Comparison of ENCODE assay signal across 1 cellular context in the genomic region with DNA sequence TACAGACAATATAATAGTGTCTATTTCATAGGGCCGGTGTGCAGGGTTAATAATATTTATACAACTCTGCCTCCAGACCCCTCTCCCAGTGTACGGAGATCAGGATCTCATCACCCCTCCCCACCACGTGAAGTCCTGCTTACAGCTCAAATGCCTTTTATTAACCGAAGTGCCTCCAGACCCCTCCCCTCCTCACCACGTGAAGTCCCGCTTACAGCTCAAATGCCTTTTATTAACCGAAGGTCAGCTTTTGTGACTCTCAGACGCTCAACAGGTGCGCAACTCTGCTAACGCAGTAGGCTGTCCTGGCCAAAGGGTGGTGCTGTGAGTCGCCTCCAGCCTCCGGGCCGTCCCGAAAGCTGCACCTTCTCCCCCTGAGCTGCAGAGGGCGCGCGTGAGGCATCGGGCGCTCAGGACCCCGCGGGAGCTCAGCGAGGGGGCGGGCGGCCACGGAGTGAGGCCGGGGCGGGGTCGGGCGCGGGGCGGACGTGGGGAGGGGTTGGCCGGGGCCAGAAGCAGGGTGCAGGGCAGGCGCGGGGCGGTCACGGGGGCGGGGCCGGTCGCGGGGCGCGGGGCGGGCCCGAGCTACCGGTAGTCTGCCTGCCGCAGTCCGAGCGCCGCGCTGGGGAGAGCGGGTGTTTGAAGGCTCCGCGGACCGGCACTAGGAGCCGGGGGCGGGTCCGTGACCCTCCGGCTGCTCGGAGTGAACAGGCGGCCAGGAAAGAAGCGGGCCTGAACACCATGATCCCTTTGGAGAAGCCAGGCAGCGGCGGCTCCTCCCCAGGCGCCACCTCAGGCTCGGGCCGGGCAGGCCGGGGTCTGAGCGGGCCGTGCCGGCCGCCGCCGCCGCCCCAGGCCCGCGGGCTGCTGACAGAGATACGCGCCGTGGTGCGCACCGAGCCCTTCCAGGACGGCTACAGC.
A peak's percentile ranks its signal among the peaks of the same experiment; 100 is the strongest.
TF ChIP-seq lines count a peak whose summit lies in the region.

A gene (plus strand): TSS at position 606 of the 921 bp plus-strand sequence. CDS start 136 bp downstream, at position 742.

TF ChIP-seq in HepG2, 621 proteins besides CTCF, POLR2A, EP300 and RAD21 (continued from another document and continues in another):
- TF ChIP-seq, protein P1, sequence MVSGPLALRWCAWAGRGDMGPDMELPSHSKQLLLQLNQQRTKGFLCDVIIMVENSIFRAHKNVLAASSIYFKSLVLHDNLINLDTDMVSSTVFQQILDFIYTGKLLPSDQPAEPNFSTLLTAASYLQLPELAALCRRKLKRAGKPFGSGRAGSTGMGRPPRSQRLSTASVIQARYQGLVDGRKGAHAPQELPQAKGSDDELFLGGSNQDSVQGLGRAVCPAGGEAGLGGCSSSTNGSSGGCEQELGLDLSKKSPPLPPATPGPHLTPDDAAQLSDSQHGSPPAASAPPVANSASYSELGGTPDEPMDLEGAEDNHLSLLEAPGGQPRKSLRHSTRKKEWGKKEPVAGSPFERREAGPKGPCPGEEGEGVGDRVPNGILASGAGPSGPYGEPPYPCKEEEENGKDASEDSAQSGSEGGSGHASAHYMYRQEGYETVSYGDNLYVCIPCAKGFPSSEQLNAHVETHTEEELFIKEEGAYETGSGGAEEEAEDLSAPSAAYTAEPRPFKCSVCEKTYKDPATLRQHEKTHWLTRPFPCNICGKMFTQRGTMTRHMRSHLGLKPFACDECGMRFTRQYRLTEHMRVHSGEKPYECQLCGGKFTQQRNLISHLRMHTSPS (CRISPR knock-in tag; IDR thresholded peaks at IDR 0.05; ENCODE audit: low read depth): peak; percentile 34; the same call in 1 of the 2 replicates
- TF ChIP-seq HOXA5 (CRISPR knock-in tag; IDR thresholded peaks at IDR 0.05) (peak; percentile 61; the same call in 1 of the 2 replicates), ERF (CRISPR knock-in tag; IDR thresholded peaks at IDR 0.05) (peak; percentile 70), POLR2AphosphoS5 (IDR thresholded peaks at IDR 0.05; ENCODE audit: low read depth, low read length) (peak; percentile 85), NFE2 (CRISPR knock-in tag; IDR thresholded peaks at IDR 0.05) (no peak), HDAC6 (IDR thresholded peaks at IDR 0.05; ENCODE audit: low read depth, low read length) (no peak), ARHGAP35 (CRISPR knock-in tag; IDR thresholded peaks at IDR 0.05; ENCODE audit: borderline replicate concordance) (no peak), IRX3 (CRISPR knock-in tag; IDR thresholded peaks at IDR 0.05; ENCODE audit: borderline replicate concordance, low read depth) (0 out of 2 replicates have a peak, but pooled peaks have one; percentile 60), CEBPB (IDR thresholded peaks at IDR 0.05; ENCODE audit: borderline replicate concordance, low read depth, low read length) (no peak), ZNF768 (CRISPR knock-in tag; IDR thresholded peaks at IDR 0.05) (peak; percentile 48; the same call in 1 of the 2 replicates), DNMT3B (CRISPR knock-in tag; conservative IDR thresholded peaks at IDR 0.05) (0 out of 2 replicates have a peak, but pooled peaks have one; percentile 11), SP4 (CRISPR knock-in tag; IDR thresholded peaks at IDR 0.05) (peak; percentile 94), SMC3 (IDR thresholded peaks at IDR 0.05; ENCODE audit: low read length) (peak; percentile 84), GLI4 (CRISPR knock-in tag; IDR thresholded peaks at IDR 0.05; ENCODE audit: borderline replicate concordance) (no peak), KDM3A (CRISPR knock-in tag; IDR thresholded peaks at IDR 0.05; ENCODE audit: low read depth) (peak; percentile 74), MBNL3 (CRISPR knock-in tag; conservative IDR thresholded peaks at IDR 0.05) (no peak), MIXL1 (CRISPR knock-in tag; IDR thresholded peaks at IDR 0.05) (peak; percentile 54; the same call in 1 of the 2 replicates), GATAD1 (CRISPR knock-in tag; IDR thresholded peaks at IDR 0.05) (peak; percentile 57; the same call in 1 of the 2 replicates), ZNF441 (CRISPR knock-in tag; IDR thresholded peaks at IDR 0.05; ENCODE audit: borderline replicate concordance) (peak; percentile 49; the same call in 1 of the 2 replicates), ZNF121 (CRISPR knock-in tag; IDR thresholded peaks at IDR 0.05) (peak; percentile 32; the same call in 1 of the 2 replicates), HOXA3 (CRISPR knock-in tag; IDR thresholded peaks at IDR 0.05) (peak; percentile 25; the same call in 1 of the 2 replicates), ZFY (CRISPR knock-in tag; IDR thresholded peaks at IDR 0.05) (peak; percentile 88), HNRNPK (IDR thresholded peaks at IDR 0.05; ENCODE audit: low read depth, low read length, poor library complexity, severe bottlenecking) (no peak), ZSCAN30 (CRISPR knock-in tag; IDR thresholded peaks at IDR 0.05) (no peak), ZNF12 (CRISPR knock-in tag; IDR thresholded peaks at IDR 0.05) (no peak)
- TF ChIP-seq, protein P2, sequence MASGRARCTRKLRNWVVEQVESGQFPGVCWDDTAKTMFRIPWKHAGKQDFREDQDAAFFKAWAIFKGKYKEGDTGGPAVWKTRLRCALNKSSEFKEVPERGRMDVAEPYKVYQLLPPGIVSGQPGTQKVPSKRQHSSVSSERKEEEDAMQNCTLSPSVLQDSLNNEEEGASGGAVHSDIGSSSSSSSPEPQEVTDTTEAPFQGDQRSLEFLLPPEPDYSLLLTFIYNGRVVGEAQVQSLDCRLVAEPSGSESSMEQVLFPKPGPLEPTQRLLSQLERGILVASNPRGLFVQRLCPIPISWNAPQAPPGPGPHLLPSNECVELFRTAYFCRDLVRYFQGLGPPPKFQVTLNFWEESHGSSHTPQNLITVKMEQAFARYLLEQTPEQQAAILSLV (CRISPR knock-in tag; IDR thresholded peaks at IDR 0.05; ENCODE audit: borderline replicate concordance): peak; percentile 14; the same call in 1 of the 2 replicates
- TF ChIP-seq, protein P3, sequence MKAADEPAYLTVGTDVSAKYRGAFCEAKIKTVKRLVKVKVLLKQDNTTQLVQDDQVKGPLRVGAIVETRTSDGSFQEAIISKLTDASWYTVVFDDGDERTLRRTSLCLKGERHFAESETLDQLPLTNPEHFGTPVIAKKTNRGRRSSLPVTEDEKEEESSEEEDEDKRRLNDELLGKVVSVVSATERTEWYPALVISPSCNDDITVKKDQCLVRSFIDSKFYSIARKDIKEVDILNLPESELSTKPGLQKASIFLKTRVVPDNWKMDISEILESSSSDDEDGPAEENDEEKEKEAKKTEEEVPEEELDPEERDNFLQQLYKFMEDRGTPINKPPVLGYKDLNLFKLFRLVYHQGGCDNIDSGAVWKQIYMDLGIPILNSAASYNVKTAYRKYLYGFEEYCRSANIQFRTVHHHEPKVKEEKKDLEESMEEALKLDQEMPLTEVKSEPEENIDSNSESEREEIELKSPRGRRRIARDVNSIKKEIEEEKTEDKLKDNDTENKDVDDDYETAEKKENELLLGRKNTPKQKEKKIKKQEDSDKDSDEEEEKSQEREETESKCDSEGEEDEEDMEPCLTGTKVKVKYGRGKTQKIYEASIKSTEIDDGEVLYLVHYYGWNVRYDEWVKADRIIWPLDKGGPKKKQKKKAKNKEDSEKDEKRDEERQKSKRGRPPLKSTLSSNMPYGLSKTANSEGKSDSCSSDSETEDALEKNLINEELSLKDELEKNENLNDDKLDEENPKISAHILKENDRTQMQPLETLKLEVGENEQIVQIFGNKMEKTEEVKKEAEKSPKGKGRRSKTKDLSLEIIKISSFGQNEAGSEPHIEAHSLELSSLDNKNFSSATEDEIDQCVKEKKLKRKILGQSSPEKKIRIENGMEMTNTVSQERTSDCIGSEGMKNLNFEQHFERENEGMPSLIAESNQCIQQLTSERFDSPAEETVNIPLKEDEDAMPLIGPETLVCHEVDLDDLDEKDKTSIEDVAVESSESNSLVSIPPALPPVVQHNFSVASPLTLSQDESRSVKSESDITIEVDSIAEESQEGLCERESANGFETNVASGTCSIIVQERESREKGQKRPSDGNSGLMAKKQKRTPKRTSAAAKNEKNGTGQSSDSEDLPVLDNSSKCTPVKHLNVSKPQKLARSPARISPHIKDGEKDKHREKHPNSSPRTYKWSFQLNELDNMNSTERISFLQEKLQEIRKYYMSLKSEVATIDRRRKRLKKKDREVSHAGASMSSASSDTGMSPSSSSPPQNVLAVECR (CRISPR knock-in tag; IDR thresholded peaks at IDR 0.05; ENCODE audit: borderline replicate concordance): peak; percentile 58; the same call in 1 of the 2 replicates
- TF ChIP-seq, protein P4, sequence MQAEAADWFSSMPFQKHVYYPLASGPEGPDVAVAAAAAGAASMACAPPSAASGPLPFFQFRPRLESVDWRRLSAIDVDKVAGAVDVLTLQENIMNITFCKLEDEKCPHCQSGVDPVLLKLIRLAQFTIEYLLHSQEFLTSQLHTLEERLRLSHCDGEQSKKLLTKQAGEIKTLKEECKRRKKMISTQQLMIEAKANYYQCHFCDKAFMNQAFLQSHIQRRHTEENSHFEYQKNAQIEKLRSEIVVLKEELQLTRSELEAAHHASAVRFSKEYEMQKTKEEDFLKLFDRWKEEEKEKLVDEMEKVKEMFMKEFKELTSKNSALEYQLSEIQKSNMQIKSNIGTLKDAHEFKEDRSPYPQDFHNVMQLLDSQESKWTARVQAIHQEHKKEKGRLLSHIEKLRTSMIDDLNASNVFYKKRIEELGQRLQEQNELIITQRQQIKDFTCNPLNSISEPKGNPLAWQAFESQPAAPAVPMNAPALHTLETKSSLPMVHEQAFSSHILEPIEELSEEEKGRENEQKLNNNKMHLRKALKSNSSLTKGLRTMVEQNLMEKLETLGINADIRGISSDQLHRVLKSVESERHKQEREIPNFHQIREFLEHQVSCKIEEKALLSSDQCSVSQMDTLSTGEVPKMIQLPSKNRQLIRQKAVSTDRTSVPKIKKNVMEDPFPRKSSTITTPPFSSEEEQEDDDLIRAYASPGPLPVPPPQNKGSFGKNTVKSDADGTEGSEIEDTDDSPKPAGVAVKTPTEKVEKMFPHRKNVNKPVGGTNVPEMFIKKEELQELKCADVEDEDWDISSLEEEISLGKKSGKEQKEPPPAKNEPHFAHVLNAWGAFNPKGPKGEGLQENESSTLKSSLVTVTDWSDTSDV (CRISPR knock-in tag; IDR thresholded peaks at IDR 0.05): peak; percentile 19; the same call in 1 of the 2 replicates
- TF ChIP-seq, protein P5, sequence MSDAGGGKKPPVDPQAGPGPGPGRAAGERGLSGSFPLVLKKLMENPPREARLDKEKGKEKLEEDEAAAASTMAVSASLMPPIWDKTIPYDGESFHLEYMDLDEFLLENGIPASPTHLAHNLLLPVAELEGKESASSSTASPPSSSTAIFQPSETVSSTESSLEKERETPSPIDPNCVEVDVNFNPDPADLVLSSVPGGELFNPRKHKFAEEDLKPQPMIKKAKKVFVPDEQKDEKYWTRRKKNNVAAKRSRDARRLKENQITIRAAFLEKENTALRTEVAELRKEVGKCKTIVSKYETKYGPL (CRISPR knock-in tag; IDR thresholded peaks at IDR 0.05): peak; percentile 61; the same call in 1 of the 2 replicates
- TF ChIP-seq, protein P6, sequence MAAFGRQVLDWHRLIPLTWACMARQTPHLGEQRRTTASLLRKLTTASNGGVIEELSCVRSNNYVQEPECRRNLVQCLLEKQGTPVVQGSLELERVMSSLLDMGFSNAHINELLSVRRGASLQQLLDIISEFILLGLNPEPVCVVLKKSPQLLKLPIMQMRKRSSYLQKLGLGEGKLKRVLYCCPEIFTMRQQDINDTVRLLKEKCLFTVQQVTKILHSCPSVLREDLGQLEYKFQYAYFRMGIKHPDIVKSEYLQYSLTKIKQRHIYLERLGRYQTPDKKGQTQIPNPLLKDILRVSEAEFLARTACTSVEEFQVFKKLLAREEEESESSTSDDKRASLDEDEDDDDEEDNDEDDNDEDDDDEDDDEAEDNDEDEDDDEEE (CRISPR knock-in tag; IDR thresholded peaks at IDR 0.05): no peak
- TF ChIP-seq, protein P7, sequence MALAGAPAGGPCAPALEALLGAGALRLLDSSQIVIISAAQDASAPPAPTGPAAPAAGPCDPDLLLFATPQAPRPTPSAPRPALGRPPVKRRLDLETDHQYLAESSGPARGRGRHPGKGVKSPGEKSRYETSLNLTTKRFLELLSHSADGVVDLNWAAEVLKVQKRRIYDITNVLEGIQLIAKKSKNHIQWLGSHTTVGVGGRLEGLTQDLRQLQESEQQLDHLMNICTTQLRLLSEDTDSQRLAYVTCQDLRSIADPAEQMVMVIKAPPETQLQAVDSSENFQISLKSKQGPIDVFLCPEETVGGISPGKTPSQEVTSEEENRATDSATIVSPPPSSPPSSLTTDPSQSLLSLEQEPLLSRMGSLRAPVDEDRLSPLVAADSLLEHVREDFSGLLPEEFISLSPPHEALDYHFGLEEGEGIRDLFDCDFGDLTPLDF (CRISPR knock-in tag; IDR thresholded peaks at IDR 0.05): no peak
- TF ChIP-seq, protein P8, sequence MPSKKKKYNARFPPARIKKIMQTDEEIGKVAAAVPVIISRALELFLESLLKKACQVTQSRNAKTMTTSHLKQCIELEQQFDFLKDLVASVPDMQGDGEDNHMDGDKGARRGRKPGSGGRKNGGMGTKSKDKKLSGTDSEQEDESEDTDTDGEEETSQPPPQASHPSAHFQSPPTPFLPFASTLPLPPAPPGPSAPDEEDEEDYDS (CRISPR knock-in tag; IDR thresholded peaks at IDR 0.05): peak; percentile 41
- TF ChIP-seq, protein P9, sequence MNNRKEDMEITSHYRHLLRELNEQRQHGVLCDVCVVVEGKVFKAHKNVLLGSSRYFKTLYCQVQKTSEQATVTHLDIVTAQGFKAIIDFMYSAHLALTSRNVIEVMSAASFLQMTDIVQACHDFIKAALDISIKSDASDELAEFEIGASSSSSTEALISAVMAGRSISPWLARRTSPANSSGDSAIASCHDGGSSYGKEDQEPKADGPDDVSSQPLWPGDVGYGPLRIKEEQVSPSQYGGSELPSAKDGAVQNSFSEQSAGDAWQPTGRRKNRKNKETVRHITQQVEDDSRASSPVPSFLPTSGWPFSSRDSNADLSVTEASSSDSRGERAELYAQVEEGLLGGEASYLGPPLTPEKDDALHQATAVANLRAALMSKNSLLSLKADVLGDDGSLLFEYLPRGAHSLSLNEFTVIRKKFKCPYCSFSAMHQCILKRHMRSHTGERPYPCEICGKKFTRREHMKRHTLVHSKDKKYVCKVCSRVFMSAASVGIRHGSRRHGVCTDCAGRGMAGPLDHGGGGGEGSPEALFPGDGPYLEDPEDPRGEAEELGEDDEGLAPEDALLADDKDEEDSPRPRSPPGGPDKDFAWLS (CRISPR knock-in tag; IDR thresholded peaks at IDR 0.05; ENCODE audit: borderline replicate concordance): no peak
- TF ChIP-seq, protein P10, sequence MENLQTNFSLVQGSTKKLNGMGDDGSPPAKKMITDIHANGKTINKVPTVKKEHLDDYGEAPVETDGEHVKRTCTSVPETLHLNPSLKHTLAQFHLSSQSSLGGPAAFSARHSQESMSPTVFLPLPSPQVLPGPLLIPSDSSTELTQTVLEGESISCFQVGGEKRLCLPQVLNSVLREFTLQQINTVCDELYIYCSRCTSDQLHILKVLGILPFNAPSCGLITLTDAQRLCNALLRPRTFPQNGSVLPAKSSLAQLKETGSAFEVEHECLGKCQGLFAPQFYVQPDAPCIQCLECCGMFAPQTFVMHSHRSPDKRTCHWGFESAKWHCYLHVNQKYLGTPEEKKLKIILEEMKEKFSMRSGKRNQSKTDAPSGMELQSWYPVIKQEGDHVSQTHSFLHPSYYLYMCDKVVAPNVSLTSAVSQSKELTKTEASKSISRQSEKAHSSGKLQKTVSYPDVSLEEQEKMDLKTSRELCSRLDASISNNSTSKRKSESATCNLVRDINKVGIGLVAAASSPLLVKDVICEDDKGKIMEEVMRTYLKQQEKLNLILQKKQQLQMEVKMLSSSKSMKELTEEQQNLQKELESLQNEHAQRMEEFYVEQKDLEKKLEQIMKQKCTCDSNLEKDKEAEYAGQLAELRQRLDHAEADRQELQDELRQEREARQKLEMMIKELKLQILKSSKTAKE (CRISPR knock-in tag; IDR thresholded peaks at IDR 0.05; ENCODE audit: borderline replicate concordance): no peak
